1 cellular context compared by ENCODE assay signal in the genomic region with DNA sequence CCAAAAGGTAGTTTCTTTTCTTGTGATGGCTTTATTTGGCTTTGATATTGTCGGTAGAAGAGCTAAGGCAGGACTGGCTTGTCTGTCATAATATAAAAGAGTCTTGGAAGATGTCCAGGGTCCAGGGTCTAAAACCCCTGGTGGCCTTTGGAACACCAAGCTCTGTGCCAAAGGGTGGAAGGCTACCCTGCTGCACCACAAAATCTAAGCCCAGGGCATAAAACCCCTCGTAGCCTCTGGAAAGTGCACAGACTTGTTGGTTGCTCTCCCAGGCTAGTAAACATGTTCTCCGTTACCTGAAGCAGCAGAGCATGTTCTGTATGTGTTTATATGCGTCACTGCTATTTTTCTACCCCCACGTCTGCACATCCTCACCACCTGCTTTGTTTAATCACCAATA.
TF ChIP-seq lines count a peak whose summit lies in the region.

No MANE protein-coding gene starts in this region.

TF ChIP-seq in HepG2, 621 proteins besides CTCF, POLR2A, EP300 and RAD21 (continued from another document):
- TF ChIP-seq, protein P1, sequence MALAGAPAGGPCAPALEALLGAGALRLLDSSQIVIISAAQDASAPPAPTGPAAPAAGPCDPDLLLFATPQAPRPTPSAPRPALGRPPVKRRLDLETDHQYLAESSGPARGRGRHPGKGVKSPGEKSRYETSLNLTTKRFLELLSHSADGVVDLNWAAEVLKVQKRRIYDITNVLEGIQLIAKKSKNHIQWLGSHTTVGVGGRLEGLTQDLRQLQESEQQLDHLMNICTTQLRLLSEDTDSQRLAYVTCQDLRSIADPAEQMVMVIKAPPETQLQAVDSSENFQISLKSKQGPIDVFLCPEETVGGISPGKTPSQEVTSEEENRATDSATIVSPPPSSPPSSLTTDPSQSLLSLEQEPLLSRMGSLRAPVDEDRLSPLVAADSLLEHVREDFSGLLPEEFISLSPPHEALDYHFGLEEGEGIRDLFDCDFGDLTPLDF (CRISPR knock-in tag; IDR thresholded peaks at IDR 0.05): no peak
- TF ChIP-seq REXO4 (CRISPR knock-in tag; IDR thresholded peaks at IDR 0.05; ENCODE audit: borderline replicate concordance) (no peak), SIX1 (CRISPR knock-in tag; IDR thresholded peaks at IDR 0.05; ENCODE audit: borderline replicate concordance) (no peak), SMARCE1 (IDR thresholded peaks at IDR 0.05; ENCODE audit: borderline replicate concordance) (no peak), ZNF543 (CRISPR knock-in tag; IDR thresholded peaks at IDR 0.05) (no peak), ZNF564 (CRISPR knock-in tag; IDR thresholded peaks at IDR 0.05) (no peak), CCAR2 (optimal IDR thresholded peaks at IDR 0.05; ENCODE audit: low read depth, low read length) (no peak), ZNF782 (CRISPR knock-in tag; IDR thresholded peaks at IDR 0.05; ENCODE audit: borderline replicate concordance) (no peak), AHR (CRISPR knock-in tag; IDR thresholded peaks at IDR 0.05) (no peak), FOXA1 (IDR thresholded peaks at IDR 0.05) (no peak), FOXA1 (CRISPR knock-in tag; IDR thresholded peaks at IDR 0.05) (no peak)
- TF ChIP-seq, protein P2, sequence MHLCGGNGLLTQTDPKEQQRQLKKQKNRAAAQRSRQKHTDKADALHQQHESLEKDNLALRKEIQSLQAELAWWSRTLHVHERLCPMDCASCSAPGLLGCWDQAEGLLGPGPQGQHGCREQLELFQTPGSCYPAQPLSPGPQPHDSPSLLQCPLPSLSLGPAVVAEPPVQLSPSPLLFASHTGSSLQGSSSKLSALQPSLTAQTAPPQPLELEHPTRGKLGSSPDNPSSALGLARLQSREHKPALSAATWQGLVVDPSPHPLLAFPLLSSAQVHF (CRISPR knock-in tag; IDR thresholded peaks at IDR 0.05): no peak
- TF ChIP-seq, protein P3, sequence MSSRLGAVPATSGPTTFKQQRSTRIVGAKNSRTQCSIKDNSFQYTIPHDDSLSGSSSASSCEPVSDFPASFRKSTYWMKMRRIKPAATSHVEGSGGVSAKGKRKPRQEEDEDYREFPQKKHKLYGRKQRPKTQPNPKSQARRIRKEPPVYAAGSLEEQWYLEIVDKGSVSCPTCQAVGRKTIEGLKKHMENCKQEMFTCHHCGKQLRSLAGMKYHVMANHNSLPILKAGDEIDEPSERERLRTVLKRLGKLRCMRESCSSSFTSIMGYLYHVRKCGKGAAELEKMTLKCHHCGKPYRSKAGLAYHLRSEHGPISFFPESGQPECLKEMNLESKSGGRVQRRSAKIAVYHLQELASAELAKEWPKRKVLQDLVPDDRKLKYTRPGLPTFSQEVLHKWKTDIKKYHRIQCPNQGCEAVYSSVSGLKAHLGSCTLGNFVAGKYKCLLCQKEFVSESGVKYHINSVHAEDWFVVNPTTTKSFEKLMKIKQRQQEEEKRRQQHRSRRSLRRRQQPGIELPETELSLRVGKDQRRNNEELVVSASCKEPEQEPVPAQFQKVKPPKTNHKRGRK (CRISPR knock-in tag; IDR thresholded peaks at IDR 0.05): no peak
- TF ChIP-seq, protein P4, sequence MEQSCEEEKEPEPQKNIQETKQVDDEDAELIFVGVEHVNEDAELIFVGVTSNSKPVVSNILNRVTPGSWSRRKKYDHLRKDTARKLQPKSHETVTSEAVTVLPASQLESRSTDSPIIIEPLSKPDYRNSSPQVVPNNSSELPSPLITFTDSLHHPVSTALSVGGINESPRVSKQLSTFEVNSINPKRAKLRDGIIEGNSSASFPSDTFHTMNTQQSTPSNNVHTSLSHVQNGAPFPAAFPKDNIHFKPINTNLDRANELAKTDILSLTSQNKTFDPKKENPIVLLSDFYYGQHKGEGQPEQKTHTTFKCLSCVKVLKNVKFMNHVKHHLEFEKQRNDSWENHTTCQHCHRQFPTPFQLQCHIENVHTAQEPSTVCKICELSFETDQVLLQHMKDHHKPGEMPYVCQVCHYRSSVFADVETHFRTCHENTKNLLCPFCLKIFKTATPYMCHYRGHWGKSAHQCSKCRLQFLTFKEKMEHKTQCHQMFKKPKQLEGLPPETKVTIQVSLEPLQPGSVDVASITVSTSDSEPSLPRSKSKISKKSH (CRISPR knock-in tag; IDR thresholded peaks at IDR 0.05; ENCODE audit: borderline replicate concordance): no peak
TF ChIP-seq in HepG2: peak in this region for 0.
